ENCODE assay signal across 26 cellular contexts in the genomic region with DNA sequence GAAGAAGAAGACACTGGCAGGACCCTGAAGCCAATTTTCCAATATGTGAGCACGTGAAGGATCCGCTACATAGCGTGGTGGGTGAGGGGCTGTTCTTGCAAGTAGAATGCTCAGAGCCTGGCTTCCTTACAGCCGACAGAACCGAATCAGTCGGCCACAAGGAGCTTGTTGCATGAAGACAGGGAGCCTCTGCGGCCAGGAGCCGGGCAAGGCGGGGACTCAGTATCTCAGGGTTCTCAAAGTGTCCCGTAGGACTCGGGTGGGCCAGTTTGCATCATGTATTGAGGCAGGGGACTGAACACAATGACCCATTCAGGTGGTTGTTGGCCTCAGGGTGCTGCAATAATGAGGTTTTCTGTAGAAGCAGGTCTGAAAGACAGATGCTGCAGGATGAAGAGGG.
"Had no signal": no experiment of that assay in that cellular context is flagged by ENCODE, and none has a peak within 500 bp of the region (broad histone marks: within the 10 kb centered on the region; RNA-seq: fewer than 3 reads in every experiment).

No MANE protein-coding gene starts in this region.

- H3K36me3 Mint-ChIP-seq: natural killer cell treated with Interleukin-12 subunit alpha and Interleukin-12 subunit beta and Interleukin-15 and Interleukin-18, amount 100 ng/mL, for 72 hours had no signal

- H3K27ac ChIP-seq: coronary artery, gastrocnemius medialis, parathyroid adenoma, right atrium auricular region, thoracic aorta had no signal

- H3K4me3 ChIP-seq: coronary artery, gastrocnemius medialis, mucosa of descending colon, right atrium auricular region, thoracic aorta had no signal

- H3K27me3 ChIP-seq: gastrocnemius medialis, right atrium auricular region had no signal

- ATAC-seq: activated CD8-positive, alpha-beta T cell treated with anti-CD3 and anti-CD28 coated beads for 36 hours; activated naive CD8-positive, alpha-beta T cell treated with anti-CD3 and anti-CD28 coated beads, Interleukin-2, amount 50 U/mL, for 24 hours; activated T-helper 17 cell treated with anti-CD3 and anti-CD28 coated beads, Interleukin-2, amount 50 U/mL, for 72 hours; effector memory CD8-positive, alpha-beta T cell; gastrocnemius medialis; left cardiac atrium; left ventricle myocardium superior; mucosa of descending colon; natural killer cell treated with Interleukin-12 subunit alpha and Interleukin-12 subunit beta and Interleukin-15 and Interleukin-18, amount 100 ng/mL, for 72 hours; stimulated activated naive CD8-positive, alpha-beta T cell treated with anti-CD3 and anti-CD28 coated beads, Interleukin-15, Interleukin-2, amounts not matched to agents 100 U/mL and 50 U/mL, for 24 hours; T-helper 17 cell had no signal

- H3K27me3 Mint-ChIP-seq: activated CD8-positive, alpha-beta T cell treated with anti-CD3 and anti-CD28 coated beads for 36 hours; activated naive CD8-positive, alpha-beta T cell treated with anti-CD3 and anti-CD28 coated beads, Interleukin-2, amount 50 U/mL, for 24 hours had no signal

- H3K27ac Mint-ChIP-seq: activated B cell treated with CpG ODN at 0.5 μM for 24 hours; activated CD8-positive, alpha-beta T cell treated with anti-CD3 and anti-CD28 coated beads for 36 hours; activated naive CD8-positive, alpha-beta T cell treated with anti-CD3 and anti-CD28 coated beads, Interleukin-2, amount 50 U/mL, for 24 hours; activated T-helper 17 cell treated with anti-CD3 and anti-CD28 coated beads, Interleukin-2, amount 50 U/mL, for 72 hours; effector memory CD8-positive, alpha-beta T cell; natural killer cell treated with Interleukin-12 subunit alpha and Interleukin-12 subunit beta and Interleukin-15 and Interleukin-18, amount 100 ng/mL, for 72 hours; T-helper 17 cell had no signal

- H3K4me3 Mint-ChIP-seq: activated B cell treated with CpG ODN at 0.5 μM for 24 hours; activated CD8-positive, alpha-beta T cell treated with anti-CD3 and anti-CD28 coated beads for 36 hours; activated naive CD8-positive, alpha-beta T cell treated with anti-CD3 and anti-CD28 coated beads, Interleukin-2, amount 50 U/mL, for 24 hours; activated T-cell treated with anti-CD3 and anti-CD28 coated beads, Interleukin-2, amount 50 U/mL, for 4 hours; activated T-helper 17 cell treated with anti-CD3 and anti-CD28 coated beads, Interleukin-2, amount 50 U/mL, for 72 hours; effector memory CD8-positive, alpha-beta T cell; natural killer cell treated with Interleukin-12 subunit alpha and Interleukin-12 subunit beta and Interleukin-15 and Interleukin-18, amount 100 ng/mL, for 72 hours; T-helper 17 cell had no signal

- H3K4me1 Mint-ChIP-seq: activated B cell treated with CpG ODN at 0.5 μM for 24 hours; activated naive CD8-positive, alpha-beta T cell treated with anti-CD3 and anti-CD28 coated beads, Interleukin-2, amount 50 U/mL, for 24 hours; activated T-helper 17 cell treated with anti-CD3 and anti-CD28 coated beads, Interleukin-2, amount 50 U/mL, for 72 hours; T-helper 17 cell had no signal

- H3K9me3 Mint-ChIP-seq: activated B cell treated with CpG ODN at 0.5 μM for 24 hours; activated CD8-positive, alpha-beta T cell treated with anti-CD3 and anti-CD28 coated beads for 36 hours; activated naive CD8-positive, alpha-beta T cell treated with anti-CD3 and anti-CD28 coated beads, Interleukin-2, amount 50 U/mL, for 24 hours; activated T-cell treated with anti-CD3 and anti-CD28 coated beads, Interleukin-2, amount 50 U/mL, for 4 hours; activated T-helper 17 cell treated with anti-CD3 and anti-CD28 coated beads, Interleukin-2, amount 50 U/mL, for 72 hours; natural killer cell treated with Interleukin-12 subunit alpha and Interleukin-12 subunit beta and Interleukin-15 and Interleukin-18, amount 100 ng/mL, for 72 hours had no signal

- H2AFZ ChIP-seq: parathyroid adenoma had no signal

- DNase-seq: activated B cell treated with CpG ODN at 0.5 μM for 24 hours; activated CD4-positive, alpha-beta T cell treated with anti-CD3 and anti-CD28 coated beads, Interleukin-2, amount 50 U/mL, for 1 hour; activated CD8-positive, alpha-beta T cell treated with anti-CD3 and anti-CD28 coated beads for 36 hours; activated gamma-delta T cell treated with Interleukin-2 at 50 U/mL for 16 hours; activated naive CD4-positive, alpha-beta T cell treated with anti-CD3 and anti-CD28 coated beads, Interleukin-2, amount 50 U/mL, for 16 hours; activated naive CD8-positive, alpha-beta T cell treated with anti-CD3 and anti-CD28 coated beads, Interleukin-2, amount 50 U/mL, for 24 hours; activated T-cell treated with anti-CD3 and anti-CD28 coated beads, Interleukin-2, amount 50 U/mL, for 4 hours; effector memory CD8-positive, alpha-beta T cell; erythroblast; gastrocnemius medialis; glutamatergic neuron; left cardiac atrium; left ventricle myocardium superior; mucosa of descending colon; nucleus accumbens; stimulated activated CD4-positive, alpha-beta T cell treated with anti-CD3 and anti-CD28 coated beads, Interleukin-12 subunit alpha, Interleukin-12 subunit beta, amount 100 ng/mL, for 4 hours; stimulated activated CD4-positive, alpha-beta T cell treated with anti-CD3 and anti-CD28 coated beads, Interleukin-4, amount 100 ng/mL, for 1 hour; stimulated activated naive CD8-positive, alpha-beta T cell treated with anti-CD3 and anti-CD28 coated beads, Interleukin-15, Interleukin-2, amounts not matched to agents 100 U/mL and 50 U/mL, for 24 hours; T-helper 17 cell; trophoblast cell had no signal

- H3K4me1 ChIP-seq: gastrocnemius medialis, parathyroid adenoma, right atrium auricular region had no signal

- H3K9ac ChIP-seq: parathyroid adenoma had no signal

- H3K36me3 ChIP-seq: gastrocnemius medialis, right atrium auricular region, thoracic aorta had no signal

- H3K9me3 ChIP-seq: gastrocnemius medialis, mucosa of descending colon, right atrium auricular region, thoracic aorta had no signal
